17 cellular contexts compared by ENCODE assay signal in genomic region chr10:132484922-132485321, GRCh38. TPM values are rescaled to one million over a fixed set of nuclear protein-coding genes. Genes with fewer than 3 reads are reported as not detected.
DNase-seq lines count a peak whose midpoint lies in the region; ATAC-seq, FAIRE-seq and TF ChIP-seq lines count a peak whose summit lies in the region.
"Had no signal": no experiment of that assay in that cellular context is flagged by ENCODE, and none has a peak within 500 bp of the region (broad histone marks: within the 10 kb centered on the region; RNA-seq: fewer than 3 reads in every experiment).

No MANE protein-coding gene starts in this region.

- no peak overlapping the region for H2AFZ ChIP-seq in K562 (ENCODE audit: low read depth, low read length)
- H2AFZ ChIP-seq: GM23248 had no signal

- WGBS in K562 (ENCODE audit: insufficient coverage, low coverage, missing lambda C conversion rate): 5% methylated on average over 16 of the region's 16 CpGs
- 90 to 95% (median 93%) methylated on average over 16 of the region's 16 CpGs for WGBS in spleen, 5 donors

- H3K9me1 ChIP-seq in K562 (ENCODE audit: control insufficient read depth, insufficient read depth, low read length): no peaks in the 10 kb centered on the region

- H3K9ac ChIP-seq in K562 (ENCODE audit: insufficient read depth in 1 of 2, low read depth in 2 of 2, low read length in 2 of 2): no peak overlapping the region
- H3K9ac ChIP-seq: BLaER1, GM23248 had no signal

- H3K4me3 ChIP-seq in right atrium auricular region: no peak overlapping the region
- H3K4me3 ChIP-seq in K562: no peak overlapping the region
- no peak overlapping the region for H3K4me3 ChIP-seq in lower lobe of right lung
- H3K4me3 ChIP-seq in spleen: no peak overlapping the region
- H3K4me3 ChIP-seq: BLaER1, GM23248 had no signal

- H3K4me2 ChIP-seq in K562 (ENCODE audit: insufficient read depth, low read length): no peak overlapping the region; the same call in 1 of the 2 replicates
- H3K4me2 ChIP-seq: BLaER1 had no signal

- CTCF ChIA-PET in K562 (lab: Yijun Ruan, JAX; ENCODE audit: low intra/inter-chr PET ratio): no interaction called here

- TF ChIP-seq RAD21 in K562 (CRISPR knock-in tag; conservative IDR thresholded peaks at IDR 0.05 in 1 of 2, IDR thresholded peaks at IDR 0.05 in 1 of 2): no peak

- TF ChIP-seq POLR2A in K562 (conservative IDR thresholded peaks at IDR 0.05) (no peak), spleen (IDR thresholded peaks at IDR 0.05) (no peak)

- POLR2A ChIA-PET in K562 (lab: Yijun Ruan, JAX): no interaction called here

- ATAC-seq in Right ventricle myocardium inferior (no peak), K562 (peak; percentile 65; the same call in 2 of the 3 replicates), lower lobe of right lung (no peak), HG03097 (IDR thresholded peaks at IDR 0.05; ENCODE audit: low FRiP score, unreplicated experiment) (no peak), GM19395 (IDR thresholded peaks at IDR 0.05; ENCODE audit: unreplicated experiment) (no peak)
- ATAC-seq: HCT116 had no signal

- FAIRE-seq in K562 (lab: Jason Lieb, UNC): no peak
- FAIRE-seq: H54 had no signal

- in situ Hi-C loops in K562 (cut with MboI): no loop called here

- H3K27ac ChIP-seq in right atrium auricular region (no peak overlapping the region), K562 (ENCODE audit: extremely low read depth, low read depth, low read length) (no peak overlapping the region; the same call in 2 of the 3 replicates), lower lobe of right lung (no peak overlapping the region), spleen (no peak overlapping the region)
- H3K27ac ChIP-seq: BLaER1, GM23248, HL-60 had no signal

- intact Hi-C loops in Right ventricle myocardium inferior (cut with DNase I): no loop called here
- intact Hi-C loops in K562 (cut with micrococcal nuclease): no loop called here
- intact Hi-C loops in lower lobe of right lung (cut with DNase I): no loop called here
- intact Hi-C loops in spleen (cut with DNase I; ENCODE audit: low total_unique reads): no loop called here

- H4K20me1 ChIP-seq in K562 (replicated peaks; ENCODE audit: control insufficient read depth, insufficient read depth, low read length): no peaks in the 10 kb centered on the region
- H4K20me1 ChIP-seq: BLaER1 had no signal

- no peaks in the 10 kb centered on the region for H3K79me2 ChIP-seq in K562 (ENCODE audit: control insufficient read depth, insufficient read depth, low read length)

- TF ChIP-seq CTCF in right atrium auricular region (IDR thresholded peaks at IDR 0.05): no peak
- TF ChIP-seq CTCF in K562 (IDR thresholded peaks at IDR 0.05 in 2 of 3, conservative IDR thresholded peaks at IDR 0.05 in 1 of 3; ENCODE audit: insufficient read depth in 2 of 3, low read depth in 1 of 3, low read length in 3 of 3): no peak
- no peak for TF ChIP-seq CTCF in lower lobe of right lung (IDR thresholded peaks at IDR 0.05)
- TF ChIP-seq CTCF in spleen (IDR thresholded peaks at IDR 0.05 in 8 of 11, conservative IDR thresholded peaks at IDR 0.05 in 3 of 11): no peak

- H3K4me1 ChIP-seq in right atrium auricular region: peaks cover 0 to 13% of the 10 kb centered on the region in 2 donors
- peaks cover 0 to 5% of the 10 kb centered on the region in 2 experiments; a peak in 1 of 5 replicates for H3K4me1 ChIP-seq in K562 (replicated peaks in 1 of 2; ENCODE audit: control insufficient read depth in 2 of 2, insufficient read depth in 2 of 2, low read length in 2 of 2)
- no peaks in the 10 kb centered on the region for H3K4me1 ChIP-seq in lower lobe of right lung
- peaks cover 0 to 9% (median 0%) of the 10 kb centered on the region in 6 donors for H3K4me1 ChIP-seq in spleen

- H3K36me3 ChIP-seq in right atrium auricular region (no peaks in the 10 kb centered on the region), K562 (ENCODE audit: control insufficient read depth, insufficient read depth, low read length) (no peaks in the 10 kb centered on the region), lower lobe of right lung (no peaks in the 10 kb centered on the region), spleen (no peaks in the 10 kb centered on the region)
- H3K36me3 ChIP-seq: BLaER1 had no signal

- H3K9me3 ChIP-seq in right atrium auricular region (no peaks in the 10 kb centered on the region), K562 (replicated peaks; ENCODE audit: control insufficient read depth, insufficient read depth, low read depth, low read length) (no peaks in the 10 kb centered on the region), lower lobe of right lung (no peaks in the 10 kb centered on the region), spleen (no peaks in the 10 kb centered on the region)
- H3K9me3 ChIP-seq: BLaER1 had no signal

- no peaks in the 10 kb centered on the region for H3K27me3 ChIP-seq in right atrium auricular region
- H3K27me3 ChIP-seq in K562 (ENCODE audit: control insufficient read depth in 2 of 2, insufficient read depth in 2 of 2, low read length in 2 of 2): peaks cover 28 to 52% of the 10 kb centered on the region in 2 experiments
- no peaks in the 10 kb centered on the region for H3K27me3 ChIP-seq in lower lobe of right lung (ENCODE audit: low read depth)
- H3K27me3 ChIP-seq in spleen (replicated peaks in 1 of 7): peaks cover 0 to 6% (median 0%) of the 10 kb centered on the region in 7 donors
- H3K27me3 ChIP-seq: BLaER1 had no signal

- TF ChIP-seq EP300 in K562 (IDR thresholded peaks at IDR 0.05; ENCODE audit: low read length): no peak

- no TSS peak for BruUV-seq in K562 (replicated peaks; lab: Mats Ljungman, UMichigan)

- DNase-seq in Right ventricle myocardium inferior (ENCODE audit: missing footprints) (peak; percentile 45), right atrium auricular region (ENCODE audit: low spot score) (no peak), K562 (ENCODE audit: extremely low read depth in 1 of 4, low spot score in 3 of 4) (no peak), lower lobe of right lung (peak; percentile 27), spleen (peak; percentile 39)
- DNase-seq in activated CD8-positive, alpha-beta memory T cell treated with anti-CD3 and anti-CD28 coated beads for 24 hours: no peak
- DNase-seq: 8988T, AML-193, DMS53, GF-D8, GM23248 had no signal

TF ChIP-seq in K562, 482 proteins besides CTCF, POLR2A, EP300 and RAD21:
- TF ChIP-seq RNF2 (IDR thresholded peaks at IDR 0.05) (no peak), CREM (IDR thresholded peaks at IDR 0.05; ENCODE audit: low read depth) (peak; percentile 88), NFATC3 (IDR thresholded peaks at IDR 0.05) (peak; percentile 82), SNIP1 (IDR thresholded peaks at IDR 0.05; ENCODE audit: low read depth) (peak; percentile 78; the same call in 1 of the 2 replicates), ZSCAN32 (CRISPR knock-in tag; IDR thresholded peaks at IDR 0.05) (0 out of 2 replicates have a peak, but pooled peaks have one; percentile 56), CBX2 (IDR thresholded peaks at IDR 0.05; ENCODE audit: insufficient read depth, low read length, poor library complexity, severe bottlenecking) (peak; percentile 35), CREB1 (IDR thresholded peaks at IDR 0.05) (peak; percentile 37; the same call in 1 of the 2 replicates), CREB1 (CRISPR knock-in tag; IDR thresholded peaks at IDR 0.05) (peak; percentile 63; the same call in 1 of the 2 replicates), ZC3H4 (CRISPR knock-in tag; IDR thresholded peaks at IDR 0.05; ENCODE audit: borderline replicate concordance) (no peak), ATF1 (CRISPR knock-in tag; IDR thresholded peaks at IDR 0.05) (no peak), ATF1 (tag; IDR thresholded peaks at IDR 0.05) (0 out of 2 replicates have a peak, but pooled peaks have one; percentile 31)
- TF ChIP-seq, protein P1, sequence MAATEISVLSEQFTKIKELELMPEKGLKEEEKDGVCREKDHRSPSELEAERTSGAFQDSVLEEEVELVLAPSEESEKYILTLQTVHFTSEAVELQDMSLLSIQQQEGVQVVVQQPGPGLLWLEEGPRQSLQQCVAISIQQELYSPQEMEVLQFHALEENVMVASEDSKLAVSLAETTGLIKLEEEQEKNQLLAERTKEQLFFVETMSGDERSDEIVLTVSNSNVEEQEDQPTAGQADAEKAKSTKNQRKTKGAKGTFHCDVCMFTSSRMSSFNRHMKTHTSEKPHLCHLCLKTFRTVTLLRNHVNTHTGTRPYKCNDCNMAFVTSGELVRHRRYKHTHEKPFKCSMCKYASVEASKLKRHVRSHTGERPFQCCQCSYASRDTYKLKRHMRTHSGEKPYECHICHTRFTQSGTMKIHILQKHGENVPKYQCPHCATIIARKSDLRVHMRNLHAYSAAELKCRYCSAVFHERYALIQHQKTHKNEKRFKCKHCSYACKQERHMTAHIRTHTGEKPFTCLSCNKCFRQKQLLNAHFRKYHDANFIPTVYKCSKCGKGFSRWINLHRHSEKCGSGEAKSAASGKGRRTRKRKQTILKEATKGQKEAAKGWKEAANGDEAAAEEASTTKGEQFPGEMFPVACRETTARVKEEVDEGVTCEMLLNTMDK (IDR thresholded peaks at IDR 0.05; ENCODE audit: borderline replicate concordance, insufficient read depth, low read depth, low read length, poor library complexity, severe bottlenecking): no peak

RNA-seq across cellular contexts. Expression of gene INPP5A, which starts 52.7 kb away (rescaled TPM):
- total RNA-seq in Right ventricle myocardium inferior: 108 TPM
- total RNA-seq in right atrium auricular region: 100 to 1,000 TPM; 116 to 143 TPM
- 19.4 and 30.3 TPM in 2 replicates for total RNA-seq in K562 (2011; cell fraction: chromatin; rRNA removed; ENCODE audit: low replicate concordance)
- 11.8 and 18.4 TPM in 2 replicates for total RNA-seq in K562 (2011; cell fraction: nucleolus; rRNA removed)
- 9.5 and 13.8 TPM in 2 replicates for total RNA-seq in K562 (2011; cell fraction: nucleoplasm; rRNA removed)
- total RNA-seq in K562 (2014; rRNA removed): 8.8 TPM in 2 replicates
- 8.6 and 9.4 TPM in 2 replicates for total RNA-seq in K562 (2014; rRNA removed; fragmentation: Illumina TruSeq; extraction: Trizol)
- 9.0 TPM in 2 replicates for total RNA-seq in K562 (2015; rRNA removed; fragmentation: Illumina TruSeq; extraction: Trizol)
- total RNA-seq in K562 (2021): 10.1 and 11.6 TPM in 2 replicates
- 7.2 and 8.4 TPM in 2 replicates for polyA plus RNA-seq in K562 (2011; rRNA removed)
- 6.2 and 7.7 TPM in 2 replicates for polyA plus RNA-seq in K562 (2011; cell fraction: cytosol; rRNA removed)
- polyA plus RNA-seq in K562 (2011; cell fraction: nucleus; rRNA removed): 8.2 and 10.5 TPM in 2 replicates
- polyA plus RNA-seq in K562 (2012): 8.3 and 11.6 TPM in 2 replicates
- polyA plus RNA-seq in K562 (2014; fragmentation: Illumina TruSeq; extraction: Trizol): 6.5 and 7.7 TPM in 2 replicates
- 1 to 10 TPM in 1 of 2 experiments, under 1 TPM in 1; 0.66 to 1.1 TPM for polyA plus RNA-seq in K562 (2014; fragmentation: Nextera tagmentation; extraction: Ambion mirVana)
- polyA plus RNA-seq in K562 (2014; rRNA removed): 6.9 and 7.5 TPM in 2 replicates
- 11.0 and 11.2 TPM in 2 replicates for polyA minus RNA-seq in K562 (2011; rRNA and poly(A)+ RNA removed)
- 7.9 and 8.2 TPM in 2 replicates for polyA minus RNA-seq in K562 (2011; cell fraction: cytosol; rRNA and poly(A)+ RNA removed)
- polyA minus RNA-seq in K562 (2011; cell fraction: nucleus; rRNA and poly(A)+ RNA removed): 11.3 and 16.6 TPM in 2 replicates
- 34.1 TPM for total RNA-seq in lower lobe of right lung
- total RNA-seq in spleen: 10 to 100 TPM; 24.7 to 41.3 (median 33.7) TPM
- 10 to 100 TPM; 11.1 to 16.5 (median 11.7) TPM for polyA plus RNA-seq in spleen

Comparison
In these comparisons a context has a peak if more than half of its experiments do, and no peak if none do; other contexts are left out.
1. DNase-seq: peak in Right ventricle myocardium inferior (single experiment), lower lobe of right lung (single experiment) and spleen (single experiment); none in right atrium auricular region (single experiment), K562 (0 of 4) and activated CD8-positive, alpha-beta memory T cell treated with anti-CD3 and anti-CD28 coated beads for 24 hours (single experiment).